19 cellular contexts compared by ENCODE assay signal in genomic region chr10:96619120-96619519, GRCh38. TPM values are rescaled to one million over a fixed set of nuclear protein-coding genes. Genes with fewer than 3 reads are reported as not detected.
A peak's percentile ranks its signal among the peaks of the same experiment; 100 is the strongest.
DNase-seq lines count a peak whose midpoint lies in the region; ATAC-seq, FAIRE-seq and TF ChIP-seq lines count a peak whose summit lies in the region.
"Had no signal": no experiment of that assay in that cellular context is flagged by ENCODE, and none has a peak within 500 bp of the region (broad histone marks: within the 10 kb centered on the region; RNA-seq: fewer than 3 reads in every experiment).

No MANE protein-coding gene starts in this region.

- peak; percentile 14 for ATAC-seq in mucosa of descending colon
- ATAC-seq: activated CD4-positive, alpha-beta T cell treated with anti-CD3 and anti-CD28 coated beads for 36 hours; effector memory CD8-positive, alpha-beta T cell had no signal

- H3K9me3 ChIP-seq in breast epithelium (no peaks in the 10 kb centered on the region), mucosa of descending colon (no peaks in the 10 kb centered on the region), transverse colon (no peaks in the 10 kb centered on the region)
- H3K9me3 ChIP-seq: spleen, upper lobe of left lung had no signal

- no peak for FAIRE-seq in HTR-8/SVneo (lab: Jason Lieb, UNC)
- FAIRE-seq: A204.1 had no signal

- no peak overlapping the region for H3K4me3 Mint-ChIP-seq in MCF 10A (ENCODE audit: unreplicated experiment)
- H3K4me3 Mint-ChIP-seq: activated CD4-positive, alpha-beta T cell treated with anti-CD3 and anti-CD28 coated beads for 36 hours; CD4-positive, CD25-positive, alpha-beta regulatory T cell; effector memory CD8-positive, alpha-beta T cell had no signal

- POLR2A ChIA-PET in MCF 10A (lab: Yijun Ruan, JAX), result no interaction called here

- CTCF ChIA-PET in MCF 10A (lab: Yijun Ruan, JAX), result interaction anchor here (0.6 to 1.5 kb wide), 2 partner anchors 144 to 592 kb away, joined by 3 to 5 read pairs; no protein-coding TSS in a partner anchor

- H3K4me3 ChIP-seq in breast epithelium, result no peak overlapping the region
- H3K4me3 ChIP-seq in mucosa of descending colon, result no peak overlapping the region
- H3K4me3 ChIP-seq in transverse colon, result no peak overlapping the region
- H3K4me3 ChIP-seq: PC-9, spleen, upper lobe of left lung had no signal

- 76 to 93% methylated on average over 3 to 11 of the region's 11 CpGs for WGBS in transverse colon (ENCODE audit: low coverage in 1 of 2), 2 donors

- no peaks in the 10 kb centered on the region for H3K9me3 Mint-ChIP-seq in MCF 10A (ENCODE audit: unreplicated experiment)
- H3K9me3 Mint-ChIP-seq: effector memory CD8-positive, alpha-beta T cell had no signal

- no peak overlapping the region for H3K27ac ChIP-seq in breast epithelium
- H3K27ac ChIP-seq in transverse colon, result peak overlapping the region; percentile 32 to 64 (median 48)
- H3K27ac ChIP-seq: parathyroid adenoma, PC-9, upper lobe of left lung had no signal

- no TSS peak for BruUV-seq in MCF 10A (replicated peaks; lab: Mats Ljungman, UMichigan)

- DNase-seq in MCF 10A (ENCODE audit: unreplicated experiment) (no peak), breast epithelium (ENCODE audit: low spot score in 2 of 2) (no peak), erythroblast (lab: John Stamatoyannopoulos, UW) (peak; percentile 97 to 100), mucosa of descending colon (no peak), transverse colon (no peak), HTR-8/SVneo (ENCODE audit: insufficient read length, low spot score) (no peak), C1 segment of cervical spinal cord (lab: John Stamatoyannopoulos, UW) (no peak), AG20443 (ENCODE audit: low spot score) (no peak)
- DNase-seq: activated CD4-positive, alpha-beta T cell treated with anti-CD3 and anti-CD28 coated beads for 36 hours; activated CD8-positive, alpha-beta memory T cell treated with anti-CD3 and anti-CD28 coated beads, Interleukin-2, amount 50 U/mL, for 4 hours; activated effector memory CD4-positive, alpha-beta T cell treated with anti-CD3 and anti-CD28 coated beads, Interleukin-2, amount 50 U/mL, for 16 hours; amniotic stem cell; CD4-positive, CD25-positive, alpha-beta regulatory T cell; effector memory CD8-positive, alpha-beta T cell; PC-9; spleen had no signal

- TF ChIP-seq EP300 in transverse colon (IDR thresholded peaks at IDR 0.05; ENCODE audit: low read depth), result no peak

- in situ Hi-C loops in transverse colon (cut with MboI; ENCODE audit: low pct_ligation_motif_present in 1 of 4, low pct_unique_long_range_greater_than_20kb in 1 of 4, low sequenced_read_pairs in 3 of 4), result no loop called here

- H3K27me3 Mint-ChIP-seq in MCF 10A (ENCODE audit: insufficient read depth, unreplicated experiment), result no peaks in the 10 kb centered on the region
- H3K27me3 Mint-ChIP-seq: activated CD4-positive, alpha-beta T cell treated with anti-CD3 and anti-CD28 coated beads for 36 hours; CD4-positive, CD25-positive, alpha-beta regulatory T cell; effector memory CD8-positive, alpha-beta T cell had no signal

- TF ChIP-seq POLR2A in breast epithelium (IDR thresholded peaks at IDR 0.05) (no peak), erythroblast (IDR thresholded peaks at IDR 0.05; ENCODE audit: low read length) (peak; percentile 92), transverse colon (IDR thresholded peaks at IDR 0.05) (no peak)

- H3K36me3 Mint-ChIP-seq in MCF 10A (ENCODE audit: insufficient read depth, unreplicated experiment), result no peaks in the 10 kb centered on the region

- TF ChIP-seq CTCF in MCF 10A (IDR thresholded peaks at IDR 0.05; ENCODE audit: unreplicated experiment), result no peak
- TF ChIP-seq CTCF in breast epithelium (IDR thresholded peaks at IDR 0.05), result no peak
- TF ChIP-seq CTCF in mucosa of descending colon (IDR thresholded peaks at IDR 0.05), result no peak
- TF ChIP-seq CTCF in transverse colon (IDR thresholded peaks at IDR 0.05), result no peak

- peaks cover 36% of the 10 kb centered on the region for H3K4me1 Mint-ChIP-seq in MCF 10A (ENCODE audit: insufficient read depth, unreplicated experiment)
- H3K4me1 Mint-ChIP-seq: activated CD4-positive, alpha-beta T cell treated with anti-CD3 and anti-CD28 coated beads for 36 hours; CD4-positive, CD25-positive, alpha-beta regulatory T cell had no signal

- H3K27me3 ChIP-seq in breast epithelium (no peaks in the 10 kb centered on the region), transverse colon (no peaks in the 10 kb centered on the region)
- H3K27me3 ChIP-seq: spleen, upper lobe of left lung had no signal

- H3K27ac Mint-ChIP-seq in MCF 10A (ENCODE audit: low read depth, unreplicated experiment), result peak overlapping the region; percentile 43
- H3K27ac Mint-ChIP-seq: activated CD4-positive, alpha-beta T cell treated with anti-CD3 and anti-CD28 coated beads for 36 hours had no signal

- intact Hi-C loops in MCF 10A (cut with micrococcal nuclease), result no loop called here
- intact Hi-C loops in breast epithelium (cut with DNase I; ENCODE audit: low total_unique reads), result no loop called here
- intact Hi-C loops in mucosa of descending colon (cut with DNase I, micrococcal nuclease), result no loop called here
- intact Hi-C loops in transverse colon (cut with DNase I; ENCODE audit: low total_unique reads), result no loop called here

- H3K36me3 ChIP-seq in breast epithelium (no peaks in the 10 kb centered on the region), mucosa of descending colon (ENCODE audit: low read depth) (no peaks in the 10 kb centered on the region), transverse colon (no peaks in the 10 kb centered on the region)

- H3K4me1 ChIP-seq in breast epithelium (peaks cover 0 to 7% of the 10 kb centered on the region in 2 donors), mucosa of descending colon (ENCODE audit: low read depth) (peaks cover 15% of the 10 kb centered on the region), transverse colon (peaks cover 10 to 25% (median 18%) of the 10 kb centered on the region in 4 donors)
- H3K4me1 ChIP-seq: parathyroid adenoma had no signal

RNA-seq across cellular contexts. Expression of gene TM9SF3, which starts 32.3 kb away (rescaled TPM):
- 144 and 151 TPM in 2 replicates for total RNA-seq in MCF 10A (2022)
- 100 to 1,000 TPM in 2 of 3 donors, 10 to 100 TPM in 1; 95.7 to 118 (median 116) TPM for total RNA-seq in breast epithelium
- total RNA-seq in mucosa of descending colon, result 100 to 1,000 TPM; 188 to 241 (median 212) TPM
- total RNA-seq in transverse colon, result 100 to 1,000 TPM in 1 of 4 donors, 10 to 100 TPM in 3; 34.4 to 133 (median 77.3) TPM

Comparison
In these comparisons a context has a peak if more than half of its experiments do, and no peak if none do; other contexts are left out.
1. DNase-seq: peak in erythroblast (2 of 2); none in MCF 10A (single experiment), breast epithelium (0 of 2), mucosa of descending colon (0 of 3), transverse colon (single experiment), HTR-8/SVneo (single experiment), C1 segment of cervical spinal cord (0 of 14) and AG20443 (single experiment).
2. H3K27ac ChIP-seq: peak in transverse colon (4 of 4); none in breast epithelium (0 of 2).